In the genomic region with DNA sequence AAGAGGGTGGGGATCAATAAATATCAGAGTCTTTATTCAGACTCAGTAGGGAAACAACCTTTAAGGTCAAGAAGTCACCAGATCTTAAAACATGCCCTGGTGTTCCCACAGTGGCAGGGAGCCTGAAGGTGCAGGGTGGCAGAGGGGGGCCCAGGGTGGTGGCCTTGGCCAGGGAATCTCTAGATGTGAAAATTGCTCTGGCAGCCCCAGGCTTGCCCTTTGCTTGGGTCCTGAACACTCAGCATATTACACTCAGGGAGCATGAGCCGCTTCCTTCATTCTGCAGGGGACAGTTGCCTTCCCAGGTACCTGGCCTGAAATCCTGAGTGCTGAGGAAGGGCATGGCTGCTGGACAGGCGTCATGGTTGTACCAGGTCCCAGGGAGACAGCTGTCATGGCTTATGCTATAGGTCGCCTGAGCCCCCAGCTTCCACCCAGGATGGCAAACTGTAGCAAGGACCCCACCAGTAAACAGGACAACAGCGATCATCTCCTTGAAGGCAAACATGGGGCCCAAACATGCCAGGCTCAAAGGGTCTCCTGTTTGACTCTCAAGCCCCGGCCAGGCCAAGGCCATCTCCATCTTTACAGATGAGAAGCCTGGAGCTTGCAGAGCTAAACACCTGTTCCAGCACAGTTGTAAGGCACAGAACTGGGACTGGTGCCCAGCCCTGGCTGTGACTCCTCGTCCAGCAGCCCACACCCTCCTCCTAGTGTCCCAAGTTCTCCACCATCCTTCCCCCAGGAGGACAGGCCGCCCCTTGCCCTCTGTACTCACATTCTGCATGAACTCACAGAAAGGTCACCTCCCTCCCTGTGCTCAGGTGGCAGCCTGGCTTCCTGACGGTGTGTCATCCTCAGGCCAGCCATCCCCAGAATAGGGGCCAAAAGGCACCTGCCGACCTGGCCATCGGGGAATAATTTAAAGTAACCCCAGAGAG, we compare ENCODE assay signal across 16 cellular contexts. TPM values are rescaled to one million over a fixed set of nuclear protein-coding genes. Genes with fewer than 3 reads are reported as not detected.
DNase-seq lines count a peak whose midpoint lies in the region; ATAC-seq and TF ChIP-seq lines count a peak whose summit lies in the region.
"Had no signal": no experiment of that assay in that cellular context is flagged by ENCODE, and none has a peak within 500 bp of the region (broad histone marks: within the 10 kb centered on the region; RNA-seq: fewer than 3 reads in every experiment).

No MANE protein-coding gene starts in this region.

- no peaks in the 10 kb centered on the region for H3K9me3 ChIP-seq in spleen
- H3K9me3 ChIP-seq: HAP-1, SJSA1 had no signal

- no peaks in the 10 kb centered on the region for H3K4me1 Mint-ChIP-seq in activated CD8-positive, alpha-beta memory T cell treated with anti-CD3 and anti-CD28 coated beads, Interleukin-2, amount 10 ng/mL, durations not matched to agents 7 days and 5 days

- no peak for ATAC-seq in activated CD8-positive, alpha-beta memory T cell treated with anti-CD3 and anti-CD28 coated beads, Interleukin-2, amount 10 ng/mL, durations not matched to agents 7 days and 5 days
- ATAC-seq in left lobe of liver = peak; percentile 70
- no peak for ATAC-seq in HG03139 (IDR thresholded peaks at IDR 0.05; ENCODE audit: unreplicated experiment)

- 78 to 93% (median 85%) methylated on average over 9 to 10 of the region's 10 CpGs for WGBS in spleen, 5 donors

- TF ChIP-seq CTCF in GM13976 (IDR thresholded peaks at IDR 0.05; ENCODE audit: borderline replicate concordance, control extremely low read depth, extremely low read depth, insufficient read depth, missing control alignments) (no peak), spleen (IDR thresholded peaks at IDR 0.05 in 8 of 11, conservative IDR thresholded peaks at IDR 0.05 in 3 of 11) (no peak)

- peaks cover 35% of the 10 kb centered on the region for H3K27me3 Mint-ChIP-seq in activated CD8-positive, alpha-beta memory T cell treated with anti-CD3 and anti-CD28 coated beads, Interleukin-2, amount 10 ng/mL, durations not matched to agents 7 days and 5 days

- no peak overlapping the region for H3K4me3 ChIP-seq in spleen
- H3K4me3 ChIP-seq: HAP-1, SJSA1 had no signal

- in situ Hi-C loops in GM13976 (cut with MboI; ENCODE audit: low sequenced_read_pairs, unreplicated experiment) = no loop called here

- intact Hi-C loops in spleen (cut with DNase I; ENCODE audit: low total_unique reads) = no loop called here

- H3K27ac Mint-ChIP-seq in activated CD8-positive, alpha-beta memory T cell treated with anti-CD3 and anti-CD28 coated beads, Interleukin-2, amount 10 ng/mL, durations not matched to agents 7 days and 5 days = no peak overlapping the region

- no peaks in the 10 kb centered on the region for H3K36me3 Mint-ChIP-seq in activated CD8-positive, alpha-beta memory T cell treated with anti-CD3 and anti-CD28 coated beads, Interleukin-2, amount 10 ng/mL, durations not matched to agents 7 days and 5 days

- peak; percentile 30 for DNase-seq in activated CD8-positive, alpha-beta memory T cell treated with anti-CD3 and anti-CD28 coated beads for 24 hours
- DNase-seq in activated CD8-positive, alpha-beta memory T cell treated with anti-CD3 and anti-CD28 coated beads, Interleukin-2, amount 10 ng/mL, durations not matched to agents 7 days and 5 days = no peak
- peak; percentile 4 for DNase-seq in GM13976 (ENCODE audit: low spot score)
- DNase-seq in left lobe of liver (ENCODE audit: low spot score) = peak; percentile 64
- DNase-seq in spleen = peak; percentile 62
- DNase-seq in NCI-H1694 treated with DMSO at 0.1 percent for 48 hours (lab: John Stamatoyannopoulos, UW) = no peak
- DNase-seq in NCI-H226 = no peak
- DNase-seq: C1 segment of cervical spinal cord, DMS 273 treated with DMSO at 0.1 percent for 48 hours, NCI-H1417, NCI-H1930 had no signal

- TF ChIP-seq POLR2A in spleen (IDR thresholded peaks at IDR 0.05) = no peak

- no peak overlapping the region for H3K4me3 Mint-ChIP-seq in activated CD8-positive, alpha-beta memory T cell treated with anti-CD3 and anti-CD28 coated beads, Interleukin-2, amount 10 ng/mL, durations not matched to agents 7 days and 5 days

- H3K27me3 ChIP-seq in spleen (replicated peaks in 1 of 7) = peaks cover 0 to 69% (median 18%) of the 10 kb centered on the region in 7 donors

- CTCF ChIA-PET in activated CD8-positive, alpha-beta memory T cell treated with anti-CD3 and anti-CD28 coated beads, Interleukin-2, amount 10 ng/mL, durations not matched to agents 7 days and 5 days (lab: Charles Lee) = no interaction called here

- no peaks in the 10 kb centered on the region for H3K4me1 ChIP-seq in spleen
- H3K4me1 ChIP-seq: HAP-1, SJSA1 had no signal

- H3K9me3 Mint-ChIP-seq in activated CD8-positive, alpha-beta memory T cell treated with anti-CD3 and anti-CD28 coated beads, Interleukin-2, amount 10 ng/mL, durations not matched to agents 7 days and 5 days (ENCODE audit: low read depth) = no peaks in the 10 kb centered on the region

- H3K36me3 ChIP-seq in spleen = no peaks in the 10 kb centered on the region
- H3K36me3 ChIP-seq: HAP-1, SJSA1 had no signal

- no peak overlapping the region for H3K27ac ChIP-seq in spleen
- H3K27ac ChIP-seq: HL-60, SJSA1 had no signal

RNA-seq across cellular contexts. Expression of a gene that starts 14.6 kb away (rescaled TPM):
- total RNA-seq in activated CD8-positive, alpha-beta memory T cell treated with anti-CD3 and anti-CD28 coated beads, Interleukin-2, amount 10 ng/mL, durations not matched to agents 7 days and 5 days = not detected
- 121 TPM for total RNA-seq in left lobe of liver
- total RNA-seq in spleen = under 1 TPM in 3 of 7 donors, not detected in 4; 0.20 to 0.46 (median 0.23) TPM
- polyA plus RNA-seq in spleen = under 1 TPM in 2 of 3 donors, not detected in 1; 0.02 to 0.03 TPM
- total RNA-seq: A172, SJSA1 had no signal

RNA-seq across cellular contexts. Expression of a gene that starts 14.8 kb away (rescaled TPM):
- total RNA-seq in activated CD8-positive, alpha-beta memory T cell treated with anti-CD3 and anti-CD28 coated beads, Interleukin-2, amount 10 ng/mL, durations not matched to agents 7 days and 5 days = not detected
- total RNA-seq in left lobe of liver (57.0 TPM), spleen (under 1 TPM in 3 of 7 donors, not detected in 4; 0.24 to 0.37 (median 0.26) TPM)
- under 1 TPM in 1 of 3 donors, not detected in 2; 0.05 TPM for polyA plus RNA-seq in spleen
- total RNA-seq: A172, SJSA1 had no signal

Comparison
In these comparisons a context has a peak if more than half of its experiments do, and no peak if none do; other contexts are left out.
1. DNase-seq: peak in activated CD8-positive, alpha-beta memory T cell treated with anti-CD3 and anti-CD28 coated beads for 24 hours (single experiment), GM13976 (single experiment), left lobe of liver (single experiment) and spleen (single experiment); none in activated CD8-positive, alpha-beta memory T cell treated with anti-CD3 and anti-CD28 coated beads, Interleukin-2, amount 10 ng/mL, durations not matched to agents 7 days and 5 days (single experiment), NCI-H1694 treated with DMSO at 0.1 percent for 48 hours (single experiment) and NCI-H226 (single experiment).
2. RNA of a gene that starts 14.6 kb away (total RNA-seq): 121 TPM in left lobe of liver (single experiment); 0.20 to 0.46 TPM in spleen and not detected in activated CD8-positive, alpha-beta memory T cell treated with anti-CD3 and anti-CD28 coated beads, Interleukin-2, amount 10 ng/mL, durations not matched to agents 7 days and 5 days; every median in the first group is over 10 times any median in the second.
3. RNA of a gene that starts 14.8 kb away (total RNA-seq): 57.0 TPM in left lobe of liver (single experiment); 0.24 to 0.37 TPM in spleen and not detected in activated CD8-positive, alpha-beta memory T cell treated with anti-CD3 and anti-CD28 coated beads, Interleukin-2, amount 10 ng/mL, durations not matched to agents 7 days and 5 days; every median in the first group is over 10 times any median in the second.